Comparison of ENCODE assay signal across 8 cellular contexts in genomic region chr20:31721408-31722332, GRCh38. TPM values are rescaled to one million over a fixed set of nuclear protein-coding genes. Genes with fewer than 3 reads are reported as not detected.
A peak's percentile ranks its signal among the peaks of the same experiment; 100 is the strongest.
DNase-seq lines count a peak whose midpoint lies in the region; ATAC-seq, FAIRE-seq and TF ChIP-seq lines count a peak whose summit lies in the region.

No MANE protein-coding gene starts in this region.

- WGBS in heart left ventricle, 4 donors, result 22 to 36% (median 24%) methylated on average over 23 of the region's 23 CpGs

- ATAC-seq in Right ventricle myocardium superior (ENCODE audit: poor library complexity) (no peak), Right ventricle myocardium inferior (no peak), heart left ventricle (no peak), sciatic nerve (no peak)

- peak overlapping the region; percentile 93 to 100 (median 99) for H3K27ac ChIP-seq in heart left ventricle

- TF ChIP-seq POLR2A in heart left ventricle (IDR thresholded peaks at IDR 0.05), result no peak

- H3K9me3 ChIP-seq in heart left ventricle, result no peaks in the 10 kb centered on the region

- intact Hi-C loops in Right ventricle myocardium superior (cut with DNase I), result loop anchor here (2.0 to 5.0 kb wide), 2 partner anchors 61 to 149 kb away; no protein-coding TSS in a partner anchor
- intact Hi-C loops in Right ventricle myocardium inferior (cut with DNase I), result loop anchor here (5.0 kb wide), 1 partner anchor 149 kb away; no protein-coding TSS in a partner anchor
- intact Hi-C loops in heart left ventricle (cut with DNase I), result loop anchor here in 6 of 10 donors (2.0 to 10.0 kb wide), 5 partner anchors 51 to 159 kb away; no protein-coding TSS in a partner anchor
- intact Hi-C loops in sciatic nerve (cut with DNase I), result loop anchor here (2.0 kb wide), 1 partner anchor 61 kb away; no protein-coding TSS in a partner anchor

- H3K4me3 ChIP-seq in heart left ventricle, result peak overlapping the region; percentile 52 to 93 (median 82)

- H3K27me3 ChIP-seq in heart left ventricle, result no peaks in the 10 kb centered on the region

- peaks cover 0 to 43% (median 8%) of the 10 kb centered on the region in 9 donors for H3K36me3 ChIP-seq in heart left ventricle

- H3K4me1 ChIP-seq in heart left ventricle, result peaks cover 7 to 56% (median 38%) of the 10 kb centered on the region in 12 donors

- FAIRE-seq in HTR-8/SVneo (lab: Jason Lieb, UNC), result no peak

- DNase-seq in Right ventricle myocardium superior, result peak; percentile 50
- no peak for DNase-seq in Right ventricle myocardium inferior (ENCODE audit: missing footprints)
- peak; percentile 47 to 58 for DNase-seq in activated T-cell treated with anti-CD3 and anti-CD28 coated beads, Interleukin-2, amount 50 U/mL, for 48 hours
- DNase-seq in heart left ventricle, result peak in 4 of 5 donors; percentile 33 to 68 (median 45)
- peak; percentile 69 for DNase-seq in sciatic nerve (ENCODE audit: low spot score)
- DNase-seq in HTR-8/SVneo (ENCODE audit: insufficient read length, low spot score), result no peak
- no peak for DNase-seq in MV-4-11 (lab: John Stamatoyannopoulos, UW)
- DNase-seq in medulla oblongata (ENCODE audit: extremely low spot score), result no peak

- no peak for TF ChIP-seq CTCF in heart left ventricle (IDR thresholded peaks at IDR 0.05)

RNA-seq across cellular contexts. Expression of gene BCL2L1, which starts 1.0 kb away (rescaled TPM):
- total RNA-seq in Right ventricle myocardium superior (48.7 TPM), Right ventricle myocardium inferior (55.2 TPM), heart left ventricle (100 to 1,000 TPM in 1 of 9 donors, 10 to 100 TPM in 8; 32.2 to 176 (median 62.6) TPM), sciatic nerve (112 TPM)
- polyA plus RNA-seq in heart left ventricle, result 100 to 1,000 TPM in 1 of 2 donors, 10 to 100 TPM in 1; 43.1 to 217 TPM

RNA-seq across cellular contexts. Expression of gene TPX2, which starts 17.4 kb away (rescaled TPM):
- total RNA-seq in Right ventricle myocardium superior (0.97 TPM), Right ventricle myocardium inferior (1.2 TPM), heart left ventricle (10 to 100 TPM in 1 of 9 donors, 1 to 10 TPM in 3, under 1 TPM in 5; 0.38 to 15.2 (median 0.77) TPM), sciatic nerve (0.71 TPM)
- under 1 TPM; 0.04 to 0.97 TPM for polyA plus RNA-seq in heart left ventricle

Comparison
In these comparisons a context has a peak if more than half of its experiments do, and no peak if none do; other contexts are left out.
1. DNase-seq: peak in Right ventricle myocardium superior (single experiment), activated T-cell treated with anti-CD3 and anti-CD28 coated beads, Interleukin-2, amount 50 U/mL, for 48 hours (2 of 2), heart left ventricle (4 of 5) and sciatic nerve (single experiment); none in Right ventricle myocardium inferior (single experiment), HTR-8/SVneo (single experiment), MV-4-11 (single experiment) and medulla oblongata (single experiment).